In the genomic region with DNA sequence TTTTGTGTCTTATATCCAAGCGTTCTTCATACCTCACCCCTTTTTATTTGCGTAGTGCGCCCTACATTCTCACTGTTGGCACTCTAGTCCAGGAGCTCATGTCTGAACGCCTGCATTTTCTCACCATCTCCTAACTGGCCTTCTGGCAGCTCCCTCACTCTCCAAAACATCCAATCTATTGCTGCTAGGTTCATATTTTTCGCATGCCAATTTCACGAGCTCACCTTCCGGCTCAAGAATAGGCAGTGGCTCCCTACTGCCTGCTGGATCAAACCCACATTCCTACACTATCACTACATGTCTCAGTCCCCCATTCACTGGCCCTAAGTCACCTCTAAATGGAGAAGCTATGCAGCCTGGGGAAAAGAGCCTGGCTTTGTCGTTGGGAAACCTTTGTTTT, we compare ENCODE assay signal across 17 cellular contexts.
DNase-seq lines count a peak whose midpoint lies in the region; ATAC-seq lines count a peak whose summit lies in the region.
"Had no signal": no experiment of that assay in that cellular context is flagged by ENCODE, and none has a peak within 500 bp of the region (broad histone marks: within the 10 kb centered on the region; RNA-seq: fewer than 3 reads in every experiment).

No MANE protein-coding gene starts in this region.

- peaks cover 11% of the 10 kb centered on the region for H3K36me3 Mint-ChIP-seq in activated T-cell treated with anti-CD3 and anti-CD28 coated beads, Interleukin-2, amount 50 U/mL, for 4 hours (ENCODE audit: insufficient read depth)
- H3K36me3 Mint-ChIP-seq in activated naive CD8-positive, alpha-beta T cell treated with anti-CD3 and anti-CD28 coated beads, Interleukin-2, amount 50 U/mL, for 24 hours (ENCODE audit: low read depth) = peaks cover 17% of the 10 kb centered on the region
- H3K36me3 Mint-ChIP-seq in naive thymus-derived CD8-positive, alpha-beta T cell = peaks cover 27 to 61% (median 27%) of the 10 kb centered on the region in 3 donors
- H3K36me3 Mint-ChIP-seq in immature natural killer cell = peaks cover 12 to 28% (median 26%) of the 10 kb centered on the region in 3 donors

- H3K9me3 Mint-ChIP-seq in activated T-cell treated with anti-CD3 and anti-CD28 coated beads, Interleukin-2, amount 50 U/mL, for 4 hours = peaks cover 7% of the 10 kb centered on the region
- peaks cover 9% of the 10 kb centered on the region for H3K9me3 Mint-ChIP-seq in activated naive CD8-positive, alpha-beta T cell treated with anti-CD3 and anti-CD28 coated beads, Interleukin-2, amount 50 U/mL, for 24 hours
- peaks cover 0 to 12% (median 0%) of the 10 kb centered on the region in 9 donors for H3K9me3 Mint-ChIP-seq in naive thymus-derived CD8-positive, alpha-beta T cell
- no peaks in the 10 kb centered on the region for H3K9me3 Mint-ChIP-seq in immature natural killer cell

- no peak for DNase-seq in activated T-cell treated with anti-CD3 and anti-CD28 coated beads, Interleukin-2, amount 50 U/mL, for 4 hours
- DNase-seq in activated T-cell treated with anti-CD3 and anti-CD28 coated beads for 4 hours = no peak
- peak; percentile 15 for DNase-seq in MG63
- DNase-seq in activated naive CD8-positive, alpha-beta T cell treated with anti-CD3 and anti-CD28 coated beads, Interleukin-2, amount 50 U/mL, for 24 hours = no peak
- no peak for DNase-seq in naive thymus-derived CD8-positive, alpha-beta T cell
- no peak for DNase-seq in NCI-H1417 (lab: John Stamatoyannopoulos, UW)
- no peak for DNase-seq in COLO829 (ENCODE audit: low spot score)
- DNase-seq in immature natural killer cell = no peak
- DNase-seq: activated CD4-positive, alpha-beta T cell treated with anti-CD3 and anti-CD28 coated beads, Interleukin-2, amount 50 U/mL, for 4 hours; activated effector memory CD4-positive, alpha-beta T cell treated with Interleukin-2 at 50 U/mL for 16 hours; NCI-H1092; NCI-H2081 treated with DMSO at 0.1 percent for 48 hours; NCI-H510A; stimulated activated CD4-positive, alpha-beta T cell treated with anti-CD3 and anti-CD28 coated beads, Interleukin-12 subunit alpha, Interleukin-12 subunit beta, amount 100 ng/mL, for 4 hours; testis had no signal

- H3K27me3 Mint-ChIP-seq in activated T-cell treated with anti-CD3 and anti-CD28 coated beads, Interleukin-2, amount 50 U/mL, for 4 hours (ENCODE audit: low read depth) = no peaks in the 10 kb centered on the region
- H3K27me3 Mint-ChIP-seq in activated naive CD8-positive, alpha-beta T cell treated with anti-CD3 and anti-CD28 coated beads, Interleukin-2, amount 50 U/mL, for 24 hours = no peaks in the 10 kb centered on the region
- no peaks in the 10 kb centered on the region for H3K27me3 Mint-ChIP-seq in naive thymus-derived CD8-positive, alpha-beta T cell
- H3K27me3 Mint-ChIP-seq in immature natural killer cell (ENCODE audit: low read depth in 3 of 3) = no peaks in the 10 kb centered on the region

- POLR2A ChIA-PET in naive thymus-derived CD8-positive, alpha-beta T cell (lab: Charles Lee) = interaction anchor here (0.6 to 2.0 kb wide), 7 partner anchors 8 to 1049 kb away, joined by 3 to 9 read pairs (median 3); no protein-coding TSS in a partner anchor

- H3K27me3 ChIP-seq in MG63 = no peaks in the 10 kb centered on the region
- H3K27me3 ChIP-seq: ascending aorta, right atrium auricular region, testis had no signal

- no peaks in the 10 kb centered on the region for H3K36me3 ChIP-seq in MG63
- H3K36me3 ChIP-seq: ascending aorta, right atrium auricular region had no signal

- ATAC-seq in activated T-cell treated with anti-CD3 and anti-CD28 coated beads, Interleukin-2, amount 50 U/mL, for 4 hours = no peak
- ATAC-seq in activated naive CD8-positive, alpha-beta T cell treated with anti-CD3 and anti-CD28 coated beads, Interleukin-2, amount 50 U/mL, for 24 hours = no peak
- no peak for ATAC-seq in naive thymus-derived CD8-positive, alpha-beta T cell

- H3K4me3 ChIP-seq in MG63 = no peak overlapping the region
- H3K4me3 ChIP-seq: ascending aorta, right atrium auricular region, testis had no signal

- no peaks in the 10 kb centered on the region for H3K9me3 ChIP-seq in MG63
- H3K9me3 ChIP-seq: ascending aorta, right atrium auricular region, testis had no signal

- H3K4me3 Mint-ChIP-seq in activated T-cell treated with anti-CD3 and anti-CD28 coated beads, Interleukin-2, amount 50 U/mL, for 4 hours = peak overlapping the region; percentile 56
- peak overlapping the region; percentile 37 for H3K4me3 Mint-ChIP-seq in activated naive CD8-positive, alpha-beta T cell treated with anti-CD3 and anti-CD28 coated beads, Interleukin-2, amount 50 U/mL, for 24 hours
- peak overlapping the region; percentile 42 to 98 (median 78) for H3K4me3 Mint-ChIP-seq in naive thymus-derived CD8-positive, alpha-beta T cell
- H3K4me3 Mint-ChIP-seq in immature natural killer cell = peak overlapping the region in 2 of 5 donors; percentile 18 to 78

- H3K27ac Mint-ChIP-seq in activated naive CD8-positive, alpha-beta T cell treated with anti-CD3 and anti-CD28 coated beads, Interleukin-2, amount 50 U/mL, for 24 hours = peak overlapping the region; percentile 92
- peak overlapping the region; percentile 69 to 99 (median 88) for H3K27ac Mint-ChIP-seq in naive thymus-derived CD8-positive, alpha-beta T cell
- H3K27ac Mint-ChIP-seq in immature natural killer cell = peak overlapping the region in 3 of 6 donors; percentile 24 to 88 (median 48)

- H3K4me1 Mint-ChIP-seq in activated T-cell treated with anti-CD3 and anti-CD28 coated beads, Interleukin-2, amount 50 U/mL, for 4 hours (ENCODE audit: low read depth) = peaks cover 79% of the 10 kb centered on the region
- H3K4me1 Mint-ChIP-seq in activated naive CD8-positive, alpha-beta T cell treated with anti-CD3 and anti-CD28 coated beads, Interleukin-2, amount 50 U/mL, for 24 hours = peaks cover 84% of the 10 kb centered on the region
- H3K4me1 Mint-ChIP-seq in naive thymus-derived CD8-positive, alpha-beta T cell = peaks cover 37 to 78% (median 73%) of the 10 kb centered on the region in 4 donors
- H3K4me1 Mint-ChIP-seq in immature natural killer cell = peaks cover 72 to 95% of the 10 kb centered on the region in 2 donors
